Comparison of ENCODE assay signal across 14 cellular contexts in the genomic region with DNA sequence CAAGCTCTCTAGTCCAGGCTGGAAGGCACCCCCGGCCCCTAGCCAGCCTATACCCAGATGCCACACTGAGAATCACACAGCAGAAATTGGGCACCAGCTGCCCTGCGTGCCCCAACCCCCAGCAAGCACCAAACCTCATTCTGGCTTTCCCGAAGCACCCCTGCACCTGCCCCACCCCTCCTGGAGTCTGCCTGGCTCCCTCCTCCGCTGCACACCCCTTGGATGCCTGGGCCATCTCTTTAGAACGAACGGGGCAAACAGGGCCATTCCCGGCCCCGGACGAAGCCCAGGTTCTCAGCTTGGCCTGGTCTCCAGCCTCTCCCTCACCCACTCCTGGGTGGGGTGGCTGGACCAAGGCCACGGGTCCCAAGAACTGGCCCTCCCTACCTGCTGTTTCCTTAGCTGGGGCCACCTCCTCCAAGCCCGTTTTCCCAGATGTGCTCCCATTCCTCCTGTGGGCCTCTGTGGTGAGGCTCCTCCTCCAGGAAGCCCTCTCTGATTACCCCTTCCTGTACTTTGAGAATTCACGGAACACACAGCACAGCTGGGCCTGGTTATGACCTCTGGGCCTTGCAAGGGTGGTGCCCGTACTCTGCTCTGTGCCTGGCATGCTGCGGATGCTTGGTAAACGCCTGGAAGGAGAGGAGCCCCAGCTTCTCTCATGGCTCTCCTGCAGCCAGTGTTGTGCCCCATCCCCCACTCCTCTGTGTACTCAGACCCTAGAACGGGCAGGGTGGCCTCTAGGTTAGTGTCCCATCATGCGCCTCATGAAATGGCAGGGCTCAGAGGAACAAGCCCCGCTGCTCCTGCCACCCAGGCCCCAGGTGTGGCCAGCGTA. TPM values are rescaled to one million over a fixed set of nuclear protein-coding genes. Genes with fewer than 3 reads are reported as not detected.
DNase-seq lines count a peak whose midpoint lies in the region; ATAC-seq and TF ChIP-seq lines count a peak whose summit lies in the region.
"Had no signal": no experiment of that assay in that cellular context is flagged by ENCODE, and none has a peak within 500 bp of the region (broad histone marks: within the 10 kb centered on the region; RNA-seq: fewer than 3 reads in every experiment).

No MANE protein-coding gene starts in this region.

- 54 to 70% (median 62%) methylated on average over 17 to 19 of the region's 19 CpGs for WGBS in psoas muscle, 3 donors

- H3K4me2 ChIP-seq in PC-3 (ENCODE audit: low read length) = no peak overlapping the region

- H3K27me3 ChIP-seq in BE2C = no peaks in the 10 kb centered on the region
- no peaks in the 10 kb centered on the region for H3K27me3 ChIP-seq in PC-3 (ENCODE audit: low read length)
- H3K27me3 ChIP-seq in psoas muscle (ENCODE audit: insufficient read depth in 3 of 3, low read length in 2 of 3) = no peaks in the 10 kb centered on the region

- H3K9me3 ChIP-seq in BE2C (no peaks in the 10 kb centered on the region), PC-3 (ENCODE audit: low read length) (no peaks in the 10 kb centered on the region), psoas muscle (no peaks in the 10 kb centered on the region)

- H3K79me2 ChIP-seq in PC-3 (ENCODE audit: low read length) = no peaks in the 10 kb centered on the region

- CTCF ChIA-PET in PC-3 (lab: Charles Lee) = interaction anchor here (0.6 kb wide), 1 partner anchor 79 kb away, joined by 4 read pairs; no protein-coding TSS in a partner anchor

- no peak overlapping the region for H3K9ac ChIP-seq in PC-3 (ENCODE audit: low read length)

- H3K4me1 ChIP-seq in BE2C = peaks cover 18% of the 10 kb centered on the region
- no peaks in the 10 kb centered on the region for H3K4me1 ChIP-seq in PC-3 (ENCODE audit: insufficient read depth, low read length)
- H3K4me1 ChIP-seq in psoas muscle = peaks cover 51% of the 10 kb centered on the region

- no peak overlapping the region for H3K27ac ChIP-seq in PC-3 (ENCODE audit: low read length)
- peak overlapping the region; percentile 41 for H3K27ac ChIP-seq in psoas muscle

- no peaks in the 10 kb centered on the region for H4K20me1 ChIP-seq in PC-3 (ENCODE audit: low read length)

- no peak overlapping the region for H2AFZ ChIP-seq in PC-3 (ENCODE audit: low read length)

- no peaks in the 10 kb centered on the region for H3K36me3 ChIP-seq in BE2C
- no peaks in the 10 kb centered on the region for H3K36me3 ChIP-seq in PC-3 (ENCODE audit: low read depth, low read length)
- H3K36me3 ChIP-seq in psoas muscle (ENCODE audit: insufficient read depth in 1 of 2, low read depth in 1 of 2) = no peaks in the 10 kb centered on the region

- peak; percentile 10; the same call in 1 of the 2 replicates for ATAC-seq in PC-3
- no peak for ATAC-seq in left cardiac atrium
- no peak for ATAC-seq in psoas muscle
- no peak for ATAC-seq in HG02938 (IDR thresholded peaks at IDR 0.05; ENCODE audit: unreplicated experiment)
- ATAC-seq: stimulated activated naive CD8-positive, alpha-beta T cell treated with anti-CD3 and anti-CD28 coated beads, Interleukin-15, amount 100 ng/mL, for 72 hours had no signal

- no TSS peak for BruUV-seq in PC-3 (replicated peaks; lab: Mats Ljungman, UMichigan)

- H3K4me3 ChIP-seq in BE2C (ENCODE audit: low read depth, low read length) (no peak overlapping the region), PC-3 (ENCODE audit: low read length) (no peak overlapping the region), psoas muscle (no peak overlapping the region)

- intact Hi-C loops in PC-3 (cut with micrococcal nuclease) = no loop called here
- intact Hi-C loops in left cardiac atrium (cut with DNase I) = no loop called here
- intact Hi-C loops in psoas muscle (cut with DNase I) = no loop called here

- no peak for TF ChIP-seq CTCF in BE2C (IDR thresholded peaks at IDR 0.05; ENCODE audit: low read depth, low read length)
- no peak for TF ChIP-seq CTCF in PC-3 (conservative IDR thresholded peaks at IDR 0.05; ENCODE audit: low read depth, low read length)
- TF ChIP-seq CTCF in psoas muscle (IDR thresholded peaks at IDR 0.05) = no peak

- DNase-seq in BE2C (peak; percentile 5), PC-3 (no peak), left cardiac atrium (peak; percentile 45), psoas muscle (peak in 1 of 2 donors; percentile 46), DMS153 (lab: John Stamatoyannopoulos, UW) (no peak), COR-L47 (lab: John Stamatoyannopoulos, UW) (no peak), C1 segment of cervical spinal cord (lab: John Stamatoyannopoulos, UW) (no peak)
- DNase-seq: DMS79; H9; NCI-H146; NCI-H510A treated with DMSO at 0.1 percent for 48 hours; stimulated activated naive CD8-positive, alpha-beta T cell treated with anti-CD3 and anti-CD28 coated beads, Interleukin-15, amount 100 ng/mL, for 72 hours; T-helper 17 cell had no signal

- POLR2A ChIA-PET in PC-3 (lab: Charles Lee; ENCODE audit: unreplicated experiment) = no interaction called here

- H3K9me2 ChIP-seq in PC-3 (replicated peaks; ENCODE audit: low read length) = no peaks in the 10 kb centered on the region

- no peaks in the 10 kb centered on the region for H3F3A ChIP-seq in PC-3 (ENCODE audit: low read length, unreplicated experiment)

RNA-seq across cellular contexts. Expression of gene CEBPG, which starts 21.4 kb away (rescaled TPM):
- 93.6 TPM for polyA plus RNA-seq in BE2C (2012; ENCODE audit: insufficient read depth, insufficient read length, low read depth)
- 19.5 and 24.6 TPM in 2 replicates for total RNA-seq in PC-3 (2014; rRNA removed)
- total RNA-seq in left cardiac atrium = 10 to 100 TPM; 16.6 to 21.0 TPM
- 10 to 100 TPM; 29.9 to 54.5 (median 49.5) TPM for total RNA-seq in psoas muscle
- polyA plus RNA-seq in psoas muscle = 10 to 100 TPM; 47.0 to 95.7 (median 60.3) TPM

Comparison
In these comparisons a context has a peak if more than half of its experiments do, and no peak if none do; other contexts are left out.
1. DNase-seq: peak in BE2C (single experiment) and left cardiac atrium (single experiment); none in PC-3 (single experiment), DMS153 (single experiment), COR-L47 (single experiment) and C1 segment of cervical spinal cord (0 of 14).